ENCODE assay signal across 8 cellular contexts in genomic region chr9:23781111-23781510, GRCh38. TPM values are rescaled to one million over a fixed set of nuclear protein-coding genes. Genes with fewer than 3 reads are reported as not detected.
"Had no signal": no experiment of that assay in that cellular context is flagged by ENCODE, and none has a peak within 500 bp of the region (broad histone marks: within the 10 kb centered on the region; RNA-seq: fewer than 3 reads in every experiment).

No MANE protein-coding gene starts in this region.

- ATAC-seq: HepG2 had no signal

- H3K36me3 Mint-ChIP-seq: IgD-negative memory B cell had no signal

- H3K4me3 Mint-ChIP-seq: HFFc6, IgD-negative memory B cell had no signal

- DNase-seq: GOT3, H7, HCEC 1CT, HFFc6, KG1 had no signal

- H3K27ac Mint-ChIP-seq: HFFc6, IgD-negative memory B cell had no signal

- H3K27ac ChIP-seq: HL-60 had no signal

- H3K27me3 Mint-ChIP-seq: IgD-negative memory B cell had no signal

- H3K4me1 Mint-ChIP-seq: IgD-negative memory B cell had no signal

RNA-seq across cellular contexts. Expression of gene ELAVL2, which starts 44.9 kb away (rescaled TPM):
- total RNA-seq: HepG2, HFFc6 had no signal
- polyA plus RNA-seq: HepG2, IgD-negative memory B cell had no signal
